Comparison of ENCODE assay signal across 7 cellular contexts in genomic region chr1:45163111-45163510, GRCh38. TPM values are rescaled to one million over a fixed set of nuclear protein-coding genes. Genes with fewer than 3 reads are reported as not detected.
DNase-seq lines count a peak whose midpoint lies in the region; ATAC-seq lines count a peak whose summit lies in the region.
"Not testable (repeated sequence)": the region's sequence is repeated elsewhere in the genome, so short reads cannot be mapped to it uniquely, and the experiment has no call there.
"Had no signal": no experiment of that assay in that cellular context is flagged by ENCODE, and none has a peak within 500 bp of the region (broad histone marks: within the 10 kb centered on the region; RNA-seq: fewer than 3 reads in every experiment).

No MANE protein-coding gene starts in this region.

- DNase-seq in CD4-positive, alpha-beta memory T cell: peak in 4 of 5 donors; percentile 0 to 39 (median 8)
- DNase-seq in T-cell: peak in 1 of 34 experiments; percentile 11
- not testable (repeated sequence) for DNase-seq in activated T-cell treated with anti-CD3 and anti-CD28 coated beads, Interleukin-2, amount 50 U/mL, for 4 hours; activated naive CD4-positive, alpha-beta T cell treated with anti-CD3 and anti-CD28 coated beads, Interleukin-2, amount 10 ng/mL, durations not matched to agents 7 days and 5 days
- DNase-seq in central memory CD4-positive, alpha-beta T cell: peak; percentile 6
- peak in 4 of 10 donors; percentile 1 to 55 (median 19) for DNase-seq in naive thymus-derived CD8-positive, alpha-beta T cell

- not testable (repeated sequence) for H3K36me3 ChIP-seq in CD4-positive, alpha-beta memory T cell (ENCODE audit: insufficient read depth, low read length)

- H3K4me3 Mint-ChIP-seq in CD4-positive, alpha-beta memory T cell: peak overlapping the region in 7 of 8 donors; percentile 9 to 74 (median 55)
- peak overlapping the region in 2 of 3 donors; percentile 55 to 69 for H3K4me3 Mint-ChIP-seq in T-cell
- peak overlapping the region; percentile 69 for H3K4me3 Mint-ChIP-seq in activated T-cell treated with anti-CD3 and anti-CD28 coated beads, Interleukin-2, amount 50 U/mL, for 4 hours
- not testable (repeated sequence) for H3K4me3 Mint-ChIP-seq in activated naive CD4-positive, alpha-beta T cell treated with anti-CD3 and anti-CD28 coated beads, Interleukin-2, amount 10 ng/mL, durations not matched to agents 7 days and 5 days
- H3K4me3 Mint-ChIP-seq in naive thymus-derived CD8-positive, alpha-beta T cell: peak overlapping the region; percentile 10 to 82 (median 61)

- not testable (repeated sequence) for H3K27ac ChIP-seq in CD4-positive, alpha-beta memory T cell (ENCODE audit: low read depth, low read length)

- H3K9me3 ChIP-seq in CD4-positive, alpha-beta memory T cell (ENCODE audit: control insufficient read depth in 1 of 2, low read length in 2 of 2): not testable (repeated sequence)

- peaks cover 12% of the 10 kb centered on the region for H3K4me1 ChIP-seq in CD4-positive, alpha-beta memory T cell (ENCODE audit: insufficient read depth, low read length)

- intact Hi-C loops in CD4-positive, alpha-beta memory T cell (cut with micrococcal nuclease): not testable (repeated sequence)

- not testable (repeated sequence) for H3K36me3 Mint-ChIP-seq in CD4-positive, alpha-beta memory T cell; activated T-cell treated with anti-CD3 and anti-CD28 coated beads, Interleukin-2, amount 50 U/mL, for 4 hours (ENCODE audit: insufficient read depth); activated naive CD4-positive, alpha-beta T cell treated with anti-CD3 and anti-CD28 coated beads, Interleukin-2, amount 10 ng/mL, durations not matched to agents 7 days and 5 days
- H3K36me3 Mint-ChIP-seq in T-cell: peaks cover 13% of the 10 kb centered on the region
- H3K36me3 Mint-ChIP-seq in naive thymus-derived CD8-positive, alpha-beta T cell: peaks cover 0 to 15% (median 6%) of the 10 kb centered on the region in 3 donors

- not testable (repeated sequence) for H3K4me3 ChIP-seq in CD4-positive, alpha-beta memory T cell (ENCODE audit: low read length in 2 of 2)

- not testable (repeated sequence) for H3K27me3 ChIP-seq in CD4-positive, alpha-beta memory T cell (ENCODE audit: insufficient read depth, low read length)

- not testable (repeated sequence) for ATAC-seq in T-cell (replicated peaks in 1 of 4); activated T-cell treated with anti-CD3 and anti-CD28 coated beads, Interleukin-2, amount 50 U/mL, for 4 hours; naive thymus-derived CD8-positive, alpha-beta T cell

- H3K4me1 Mint-ChIP-seq in CD4-positive, alpha-beta memory T cell: peaks cover 14 to 31% (median 19%) of the 10 kb centered on the region in 4 donors
- H3K4me1 Mint-ChIP-seq in T-cell: peaks cover 20 to 32% (median 21%) of the 10 kb centered on the region in 3 donors
- peaks cover 29% of the 10 kb centered on the region for H3K4me1 Mint-ChIP-seq in activated T-cell treated with anti-CD3 and anti-CD28 coated beads, Interleukin-2, amount 50 U/mL, for 4 hours (ENCODE audit: low read depth)
- peaks cover 20% of the 10 kb centered on the region for H3K4me1 Mint-ChIP-seq in activated naive CD4-positive, alpha-beta T cell treated with anti-CD3 and anti-CD28 coated beads, Interleukin-2, amount 10 ng/mL, durations not matched to agents 7 days and 5 days
- peaks cover 6 to 31% (median 18%) of the 10 kb centered on the region in 4 donors for H3K4me1 Mint-ChIP-seq in naive thymus-derived CD8-positive, alpha-beta T cell

- H3K9me3 Mint-ChIP-seq in CD4-positive, alpha-beta memory T cell: peaks cover 0 to 28% (median 20%) of the 10 kb centered on the region in 8 donors
- H3K9me3 Mint-ChIP-seq in T-cell: peaks cover 2 to 16% (median 5%) of the 10 kb centered on the region in 3 donors
- peaks cover 19% of the 10 kb centered on the region for H3K9me3 Mint-ChIP-seq in activated T-cell treated with anti-CD3 and anti-CD28 coated beads, Interleukin-2, amount 50 U/mL, for 4 hours
- H3K9me3 Mint-ChIP-seq in activated naive CD4-positive, alpha-beta T cell treated with anti-CD3 and anti-CD28 coated beads, Interleukin-2, amount 10 ng/mL, durations not matched to agents 7 days and 5 days: peaks cover 24% of the 10 kb centered on the region
- peaks cover 0 to 32% (median 10%) of the 10 kb centered on the region in 9 donors for H3K9me3 Mint-ChIP-seq in naive thymus-derived CD8-positive, alpha-beta T cell

- CTCF ChIA-PET in CD4-positive, alpha-beta memory T cell (lab: Charles Lee; ENCODE audit: partially characterized antibody): not testable (repeated sequence)
- CTCF ChIA-PET in T-cell (lab: Charles Lee): interaction anchor here in 1 of 2 donors (0.6 to 1.3 kb wide), 2 partner anchors 10 to 230 kb away, joined by 3 to 4 read pairs; no protein-coding TSS in a partner anchor
- CTCF ChIA-PET in activated naive CD4-positive, alpha-beta T cell treated with anti-CD3 and anti-CD28 coated beads, Interleukin-2, amount 10 ng/mL, durations not matched to agents 7 days and 5 days (lab: Charles Lee): interaction anchor here (1.4 kb wide), 1 partner anchor 9 kb away, joined by 3 read pairs; no protein-coding TSS in a partner anchor

- POLR2A ChIA-PET in CD4-positive, alpha-beta memory T cell (lab: Charles Lee; ENCODE audit: partially characterized antibody); T-cell (lab: Charles Lee): not testable (repeated sequence)
- POLR2A ChIA-PET in naive thymus-derived CD8-positive, alpha-beta T cell (lab: Charles Lee): interaction anchor here (0.6 kb wide), 1 partner anchor 321 kb away, joined by 4 read pairs; no protein-coding TSS in a partner anchor

- peak overlapping the region in 6 of 7 donors; percentile 30 to 90 (median 58) for H3K27ac Mint-ChIP-seq in CD4-positive, alpha-beta memory T cell
- peak overlapping the region; percentile 45 to 87 for H3K27ac Mint-ChIP-seq in T-cell
- H3K27ac Mint-ChIP-seq in activated naive CD4-positive, alpha-beta T cell treated with anti-CD3 and anti-CD28 coated beads, Interleukin-2, amount 10 ng/mL, durations not matched to agents 7 days and 5 days: peak overlapping the region; percentile 80
- peak overlapping the region; percentile 7 to 94 (median 84) for H3K27ac Mint-ChIP-seq in naive thymus-derived CD8-positive, alpha-beta T cell

- H3K27me3 Mint-ChIP-seq in CD4-positive, alpha-beta memory T cell; T-cell; activated T-cell treated with anti-CD3 and anti-CD28 coated beads, Interleukin-2, amount 50 U/mL, for 4 hours (ENCODE audit: low read depth); activated naive CD4-positive, alpha-beta T cell treated with anti-CD3 and anti-CD28 coated beads, Interleukin-2, amount 10 ng/mL, durations not matched to agents 7 days and 5 days; naive thymus-derived CD8-positive, alpha-beta T cell: not testable (repeated sequence)

RNA-seq across cellular contexts. Expression of gene ZSWIM5, which starts 43.3 kb away (rescaled TPM):
- 1 to 10 TPM; 3.4 to 3.7 TPM for total RNA-seq in CD4-positive, alpha-beta memory T cell
- polyA plus RNA-seq in CD4-positive, alpha-beta memory T cell: under 1 TPM; 0.09 to 0.69 TPM
- total RNA-seq in T-cell: 1 to 10 TPM; 1.6 to 4.0 (median 2.0) TPM
- total RNA-seq in activated T-cell treated with anti-CD3 and anti-CD28 coated beads, Interleukin-2, amount 50 U/mL, for 4 hours: 1 to 10 TPM in 1 of 3 donors, under 1 TPM in 2; 0.63 to 1.1 (median 0.68) TPM
- 1 to 10 TPM; 1.2 TPM for total RNA-seq in naive thymus-derived CD8-positive, alpha-beta T cell
- polyA plus RNA-seq in naive thymus-derived CD8-positive, alpha-beta T cell: under 1 TPM; 0.57 to 0.85 (median 0.65) TPM
- polyA plus RNA-seq: CD14-positive monocyte had no signal
